27 cellular contexts compared by ENCODE assay signal in the genomic region with DNA sequence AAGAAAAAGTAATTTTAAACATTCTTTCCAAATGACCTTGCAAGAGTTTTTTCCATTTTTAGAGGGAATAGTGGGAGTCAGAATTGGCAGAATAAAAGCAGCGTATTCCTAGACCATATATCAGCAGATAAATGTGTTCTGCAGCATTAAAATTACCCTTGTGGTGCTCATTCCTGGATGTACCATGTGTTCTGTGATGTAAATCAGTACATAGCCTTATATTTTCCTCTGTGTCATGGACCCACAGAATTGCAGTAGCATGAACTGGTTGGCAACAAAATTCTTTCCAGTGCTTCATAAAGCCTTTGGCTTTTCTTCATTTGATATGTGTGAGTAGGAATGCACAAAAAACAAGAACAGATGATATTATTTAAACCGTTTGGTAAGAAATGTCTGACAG.
"Had no signal": no experiment of that assay in that cellular context is flagged by ENCODE, and none has a peak within 500 bp of the region (broad histone marks: within the 10 kb centered on the region; RNA-seq: fewer than 3 reads in every experiment).

No MANE protein-coding gene starts in this region.

- H3K27ac ChIP-seq: coronary artery, epithelial cell of prostate, esophagus muscularis mucosa, heart left ventricle, psoas muscle, right lobe of liver, spleen, stomach, suprapubic skin, tibial artery, upper lobe of left lung, uterus had no signal

- DNase-seq: dorsolateral prefrontal cortex; effector CD8-positive, alpha-beta T cell; heart left ventricle; hippocampal formation; left colon; left ventricle myocardium superior; mesenchymal stem cell; midbrain; occipital lobe; psoas muscle; retina; right lobe of liver; spleen; stimulated activated CD4-positive, alpha-beta T cell treated with anti-CD3 and anti-CD28 coated beads, Interleukin-2, amount 100 ng/mL, for 24 hours; stimulated activated naive CD4-positive, alpha-beta T cell; stomach; tibial artery; upper lobe of left lung; uterus had no signal

- ATAC-seq: heart left ventricle; left colon; left ventricle myocardium superior; natural killer cell treated with Interleukin-12 subunit alpha and Interleukin-12 subunit beta and Interleukin-15 and Interleukin-18, amount 100 ng/mL, for 72 hours; psoas muscle; right lobe of liver had no signal

- H3K27ac Mint-ChIP-seq: natural killer cell treated with Interleukin-12 subunit alpha and Interleukin-12 subunit beta and Interleukin-15 and Interleukin-18, amount 100 ng/mL, for 72 hours had no signal

- FAIRE-seq: endometrium, frontal cortex had no signal

- H3K36me3 Mint-ChIP-seq: natural killer cell treated with Interleukin-12 subunit alpha and Interleukin-12 subunit beta and Interleukin-15 and Interleukin-18, amount 100 ng/mL, for 72 hours had no signal

- H3K4me3 ChIP-seq: coronary artery, dorsolateral prefrontal cortex, esophagus muscularis mucosa, heart left ventricle, lung, psoas muscle, right lobe of liver, spleen, stomach, suprapubic skin, tibial artery, upper lobe of left lung, uterus had no signal

- H3K4me1 ChIP-seq: esophagus muscularis mucosa, heart left ventricle, psoas muscle, right lobe of liver, spleen, suprapubic skin, upper lobe of left lung, uterus had no signal

- H3K27me3 ChIP-seq: dorsolateral prefrontal cortex, right lobe of liver, suprapubic skin, tibial artery, upper lobe of left lung, uterus had no signal

- H3K9me3 ChIP-seq: esophagus muscularis mucosa, heart left ventricle, psoas muscle, right lobe of liver, spleen, stomach, suprapubic skin, tibial artery, upper lobe of left lung, uterus had no signal

- H3K36me3 ChIP-seq: esophagus muscularis mucosa, heart left ventricle, right lobe of liver, spleen, stomach, suprapubic skin, tibial artery, upper lobe of left lung, uterus had no signal

- H3K4me3 Mint-ChIP-seq: natural killer cell treated with Interleukin-12 subunit alpha and Interleukin-12 subunit beta and Interleukin-15 and Interleukin-18, amount 100 ng/mL, for 72 hours had no signal
